Comparison of ENCODE assay signal across 12 cellular contexts in the genomic region with DNA sequence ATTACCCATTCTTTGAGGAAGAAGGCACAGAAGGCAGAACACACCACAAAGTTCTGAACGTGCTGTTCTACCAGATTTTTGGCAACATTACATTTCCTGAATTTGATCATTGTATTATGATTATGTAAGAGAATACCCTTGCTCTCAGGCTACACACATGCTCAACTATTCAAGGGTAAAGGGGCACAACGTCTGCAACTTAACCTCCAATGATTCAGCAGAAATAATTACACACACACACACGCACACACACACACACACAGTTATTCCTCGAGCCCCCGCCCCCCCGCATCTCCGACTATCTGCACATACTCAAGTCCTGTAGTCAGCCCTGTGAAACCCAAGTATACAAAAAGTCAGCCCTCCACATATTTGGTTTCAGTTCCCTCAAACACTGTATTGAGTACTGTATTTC. TPM values are rescaled to one million over a fixed set of nuclear protein-coding genes. Genes with fewer than 3 reads are reported as not detected.
DNase-seq lines count a peak whose midpoint lies in the region; ATAC-seq and TF ChIP-seq lines count a peak whose summit lies in the region.
"Had no signal": no experiment of that assay in that cellular context is flagged by ENCODE, and none has a peak within 500 bp of the region (broad histone marks: within the 10 kb centered on the region; RNA-seq: fewer than 3 reads in every experiment).

No MANE protein-coding gene starts in this region.

- H3K27ac Mint-ChIP-seq in stimulated activated memory B cell treated with anti-CD40 and anti-IgM and Interleukin-4, amounts not matched to agents 10 μg/mL and 1 μg/mL and 100 μg/mL, for 72 hours, result peak overlapping the region; percentile 34

- peaks cover 73% of the 10 kb centered on the region for H3K36me3 Mint-ChIP-seq in stimulated activated memory B cell treated with anti-CD40 and anti-IgM and Interleukin-4, amounts not matched to agents 10 μg/mL and 1 μg/mL and 100 μg/mL, for 72 hours

- no peak overlapping the region for H3K4me2 ChIP-seq in hepatocyte

- TF ChIP-seq POLR2A in adrenal gland (IDR thresholded peaks at IDR 0.05), result no peak

- H3K36me3 ChIP-seq in adrenal gland (replicated peaks in 1 of 2), result peaks cover 0 to 76% of the 10 kb centered on the region in 2 donors
- peaks cover 89% of the 10 kb centered on the region for H3K36me3 ChIP-seq in left ventricle myocardium inferior
- H3K36me3 ChIP-seq in hepatocyte (replicated peaks; ENCODE audit: insufficient read depth, low read depth), result no peaks in the 10 kb centered on the region
- H3K36me3 ChIP-seq: ovary had no signal

- H3K9me3 Mint-ChIP-seq in stimulated activated memory B cell treated with anti-CD40 and anti-IgM and Interleukin-4, amounts not matched to agents 10 μg/mL and 1 μg/mL and 100 μg/mL, for 72 hours, result no peaks in the 10 kb centered on the region

- H3K79me2 ChIP-seq in hepatocyte, result peaks cover 50% of the 10 kb centered on the region

- H3K27me3 Mint-ChIP-seq in stimulated activated memory B cell treated with anti-CD40 and anti-IgM and Interleukin-4, amounts not matched to agents 10 μg/mL and 1 μg/mL and 100 μg/mL, for 72 hours, result no peaks in the 10 kb centered on the region

- peak; percentile 43 for DNase-seq in SIG-M5 treated with dmso at 0.1 percent for 504 hours (lab: John Stamatoyannopoulos, UW; ENCODE audit: unreplicated experiment)
- no peak for DNase-seq in SIG-M5 (lab: John Stamatoyannopoulos, UW)
- DNase-seq in adrenal gland, result peak in 6 of 7 donors; percentile 45 to 84 (median 64)
- no peak for DNase-seq in left ventricle myocardium inferior
- no peak for DNase-seq in hepatocyte (ENCODE audit: low spot score)
- no peak for DNase-seq in NCI-H2196 (lab: John Stamatoyannopoulos, UW; ENCODE audit: unreplicated experiment)
- DNase-seq: NCI-H2107, transverse colon had no signal

- intact Hi-C loops in adrenal gland (cut with DNase I) (no loop called here), left ventricle myocardium inferior (cut with micrococcal nuclease) (no loop called here)

- no peak overlapping the region for H3K4me3 Mint-ChIP-seq in stimulated activated memory B cell treated with anti-CD40 and anti-IgM and Interleukin-4, amounts not matched to agents 10 μg/mL and 1 μg/mL and 100 μg/mL, for 72 hours

- TF ChIP-seq CTCF in adrenal gland (IDR thresholded peaks at IDR 0.05), result no peak
- TF ChIP-seq CTCF in left ventricle myocardium inferior (IDR thresholded peaks at IDR 0.05; ENCODE audit: borderline replicate concordance), result no peak
- no peak for TF ChIP-seq CTCF in hepatocyte (IDR thresholded peaks at IDR 0.05; ENCODE audit: poor library complexity)

- H3K4me3 ChIP-seq in adrenal gland, result no peak overlapping the region
- no peak overlapping the region for H3K4me3 ChIP-seq in left ventricle myocardium inferior
- no peak overlapping the region for H3K4me3 ChIP-seq in hepatocyte
- H3K4me3 ChIP-seq: ovary, transverse colon had no signal

- peaks cover 4% of the 10 kb centered on the region for H4K20me1 ChIP-seq in hepatocyte (ENCODE audit: insufficient read depth, poor library complexity, severe bottlenecking)

- peak; percentile 87 for ATAC-seq in stimulated activated memory B cell treated with anti-CD40 and anti-IgM and Interleukin-4, amounts not matched to agents 10 μg/mL and 1 μg/mL and 100 μg/mL, for 72 hours
- no peak for ATAC-seq in GM18873 (IDR thresholded peaks at IDR 0.05; ENCODE audit: low FRiP score, unreplicated experiment)

- H3K4me1 Mint-ChIP-seq in stimulated activated memory B cell treated with anti-CD40 and anti-IgM and Interleukin-4, amounts not matched to agents 10 μg/mL and 1 μg/mL and 100 μg/mL, for 72 hours, result peaks cover 43% of the 10 kb centered on the region

- peak overlapping the region in 4 of 5 donors; percentile 43 to 80 (median 48) for H3K27ac ChIP-seq in adrenal gland
- H3K27ac ChIP-seq in left ventricle myocardium inferior (replicated peaks), result peak overlapping the region; percentile 80
- H3K27ac ChIP-seq in hepatocyte, result no peak overlapping the region
- H3K27ac ChIP-seq: 22Rv1, ovary had no signal

- H2AFZ ChIP-seq in hepatocyte, result no peak overlapping the region

- H3K4me1 ChIP-seq in adrenal gland (replicated peaks in 1 of 2), result peaks cover 11 to 30% of the 10 kb centered on the region in 2 donors
- peaks cover 45% of the 10 kb centered on the region for H3K4me1 ChIP-seq in left ventricle myocardium inferior
- peaks cover 5% of the 10 kb centered on the region for H3K4me1 ChIP-seq in hepatocyte (ENCODE audit: insufficient read depth)

- WGBS in adrenal gland, 4 donors, result 38 to 48% (median 43%) methylated on average over 7 of the region's 7 CpGs
- 92% methylated on average over 7 of the region's 7 CpGs for WGBS in hepatocyte (ENCODE audit: low lambda C conversion rate, missing lambda C conversion rate)

- no peaks in the 10 kb centered on the region for H3K9me2 ChIP-seq in hepatocyte (replicated peaks; ENCODE audit: insufficient read depth)

- H3K27me3 ChIP-seq in adrenal gland (no peaks in the 10 kb centered on the region), left ventricle myocardium inferior (ENCODE audit: low read depth) (no peaks in the 10 kb centered on the region), hepatocyte (no peaks in the 10 kb centered on the region)
- H3K27me3 ChIP-seq: ovary, transverse colon had no signal

- H3K9me3 ChIP-seq in adrenal gland (replicated peaks in 1 of 3), result no peaks in the 10 kb centered on the region
- no peaks in the 10 kb centered on the region for H3K9me3 ChIP-seq in left ventricle myocardium inferior (replicated peaks)
- no peaks in the 10 kb centered on the region for H3K9me3 ChIP-seq in hepatocyte (ENCODE audit: low read depth)
- H3K9me3 ChIP-seq: ovary, transverse colon had no signal

RNA-seq across cellular contexts. Expression of gene RPN1, which starts 26.8 kb away (rescaled TPM):
- total RNA-seq in adrenal gland, result 100 to 1,000 TPM; 136 to 299 (median 227) TPM
- polyA plus RNA-seq in adrenal gland, result 100 to 1,000 TPM in 1 of 3 donors, 10 to 100 TPM in 2; 35.9 to 280 (median 92.1) TPM
- 86.3 TPM for total RNA-seq in left ventricle myocardium inferior
- 415 and 419 TPM in 2 replicates for total RNA-seq in hepatocyte
- 386 and 422 TPM in 2 replicates for polyA plus RNA-seq in hepatocyte

Comparison
In these comparisons a context has a peak if more than half of its experiments do, and no peak if none do; other contexts are left out.
1. DNase-seq: peak in SIG-M5 treated with dmso at 0.1 percent for 504 hours (single experiment) and adrenal gland (6 of 7); none in SIG-M5 (single experiment), left ventricle myocardium inferior (single experiment), hepatocyte (single experiment) and NCI-H2196 (single experiment).